ENCODE assay signal across 1 cellular context in genomic region chr5:37568893-37569292, GRCh38.
TF ChIP-seq lines count a peak whose summit lies in the region.

No MANE protein-coding gene starts in this region.

TF ChIP-seq in K562, 482 proteins besides CTCF, POLR2A, EP300 and RAD21 (continued from another document):
- no peak for TF ChIP-seq KDM5B (IDR thresholded peaks at IDR 0.05; ENCODE audit: insufficient replicate concordance, low read depth, low read length)
